Comparison of ENCODE assay signal across 8 cellular contexts in the genomic region with DNA sequence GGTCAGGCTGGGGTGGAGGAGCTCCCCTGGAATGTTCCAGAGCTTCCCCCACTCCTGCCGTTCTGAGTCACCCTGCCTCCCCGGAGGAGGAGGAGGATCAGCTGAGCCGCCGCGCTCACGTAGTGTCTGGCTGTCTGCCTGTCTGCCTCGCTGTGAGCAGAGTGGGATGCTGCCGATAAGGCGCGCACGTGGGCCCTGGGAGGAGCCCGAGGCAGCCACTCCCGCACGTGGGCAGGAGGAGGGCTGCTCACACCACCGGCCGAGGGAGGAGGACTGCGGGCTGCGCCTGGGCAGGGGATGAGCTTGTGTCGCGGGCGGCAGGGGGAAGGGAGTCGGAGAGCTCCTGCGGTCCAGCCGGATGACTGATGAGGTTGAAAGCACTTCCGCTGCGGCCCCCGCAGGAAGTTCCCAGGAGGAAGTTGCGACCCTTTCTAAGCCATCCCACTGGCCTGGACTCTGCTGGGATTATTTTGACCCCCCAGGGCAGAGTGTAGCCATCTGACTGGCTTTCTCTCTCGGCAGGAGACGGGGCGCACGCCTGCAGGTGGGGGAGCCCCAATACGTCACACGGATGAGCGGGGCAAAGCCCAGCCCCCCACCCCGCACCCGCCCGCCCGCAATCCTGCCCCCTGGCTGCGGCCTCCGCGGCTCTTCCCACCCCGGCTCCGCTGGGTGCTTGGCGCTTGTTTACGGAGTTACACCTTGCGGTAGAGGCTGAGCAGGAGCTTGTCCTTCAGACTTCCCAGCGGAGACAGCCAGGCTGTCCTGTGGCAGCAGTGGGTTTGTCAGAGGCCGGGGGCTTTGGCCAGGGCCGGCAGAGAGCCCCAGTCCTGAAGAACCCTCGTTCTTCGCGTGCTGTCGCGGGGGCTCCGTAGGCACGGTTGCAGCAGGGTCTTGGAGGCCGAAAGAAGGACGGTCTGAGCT. TPM values are rescaled to one million over a fixed set of nuclear protein-coding genes. Genes with fewer than 3 reads are reported as not detected.
DNase-seq lines count a peak whose midpoint lies in the region; TF ChIP-seq lines count a peak whose summit lies in the region.

No MANE protein-coding gene starts in this region.

- H3K9me3 Mint-ChIP-seq in type B pancreatic cell, result no peaks in the 10 kb centered on the region

- H3K27me3 Mint-ChIP-seq in type B pancreatic cell, result no peaks in the 10 kb centered on the region

- peak overlapping the region; percentile 96 for H3K27ac ChIP-seq in angular gyrus (ENCODE audit: low read depth, low read length)
- H3K27ac ChIP-seq in left ventricle myocardium inferior (replicated peaks), result peak overlapping the region; percentile 95

- peaks cover 3% of the 10 kb centered on the region for H3K36me3 ChIP-seq in left ventricle myocardium inferior

- peaks cover 35% of the 10 kb centered on the region for H3K4me1 Mint-ChIP-seq in type B pancreatic cell (ENCODE audit: unreplicated experiment)

- H3K36me3 Mint-ChIP-seq in type B pancreatic cell, result peaks cover 4% of the 10 kb centered on the region

- H3K4me3 ChIP-seq in left ventricle myocardium inferior, result peak overlapping the region; percentile 75

- H3K27ac Mint-ChIP-seq in type B pancreatic cell, result peak overlapping the region; percentile 70

- H3K4me3 Mint-ChIP-seq in type B pancreatic cell, result peak overlapping the region; percentile 85

- peaks cover 78% of the 10 kb centered on the region for H3K4me1 ChIP-seq in left ventricle myocardium inferior

- peak; percentile 88 for DNase-seq in GM04503 (ENCODE audit: low read depth)
- DNase-seq in HCEC 1CT, result peak; percentile 99
- DNase-seq in NAMALWA (ENCODE audit: low spot score), result peak; percentile 76
- DNase-seq in T-helper 2 cell, result peak; percentile 50 to 87 (median 65)
- DNase-seq in left ventricle myocardium inferior, result peak; percentile 95
- peak; percentile 99 for DNase-seq in posterior vena cava (ENCODE audit: low spot score)
- DNase-seq in type B pancreatic cell (ENCODE audit: extremely low spot score, unreplicated experiment), result peak; percentile 84

- H3K9me3 ChIP-seq in left ventricle myocardium inferior (replicated peaks), result no peaks in the 10 kb centered on the region

- peak; percentile 61 for TF ChIP-seq CTCF in left ventricle myocardium inferior (IDR thresholded peaks at IDR 0.05; ENCODE audit: borderline replicate concordance)
- peak; percentile 70 for TF ChIP-seq CTCF in type B pancreatic cell (conservative IDR thresholded peaks at IDR 0.05)

- intact Hi-C loops in left ventricle myocardium inferior (cut with micrococcal nuclease), result no loop called here
- intact Hi-C loops in posterior vena cava (cut with DNase I), result no loop called here

- no peaks in the 10 kb centered on the region for H3K27me3 ChIP-seq in left ventricle myocardium inferior (ENCODE audit: low read depth)

RNA-seq across cellular contexts. Expression of gene PDXK, which starts 9.8 kb away (rescaled TPM):
- total RNA-seq in left ventricle myocardium inferior, result 88.4 TPM
- total RNA-seq in posterior vena cava, result 100 to 1,000 TPM in 1 of 2 donors, 10 to 100 TPM in 1; 74.7 to 109 TPM
- 94.4 and 160 TPM in 2 replicates for total RNA-seq in type B pancreatic cell (ENCODE audit: low replicate concordance)

RNA-seq across cellular contexts. Expression of gene CSTB, which starts 47.4 kb away (rescaled TPM):
- total RNA-seq in left ventricle myocardium inferior, result 40.6 TPM
- 10 to 100 TPM; 29.0 to 48.6 TPM for total RNA-seq in posterior vena cava
- 45.4 and 78.2 TPM in 2 replicates for total RNA-seq in type B pancreatic cell (ENCODE audit: low replicate concordance)

Comparison
In these comparisons a context has a peak if more than half of its experiments do, and no peak if none do; other contexts are left out.
1. Peak in every context shown above with its lines: DNase-seq, H3K4me3 ChIP-seq and H3K27ac ChIP-seq.